ENCODE assay signal across 20 cellular contexts in the genomic region with DNA sequence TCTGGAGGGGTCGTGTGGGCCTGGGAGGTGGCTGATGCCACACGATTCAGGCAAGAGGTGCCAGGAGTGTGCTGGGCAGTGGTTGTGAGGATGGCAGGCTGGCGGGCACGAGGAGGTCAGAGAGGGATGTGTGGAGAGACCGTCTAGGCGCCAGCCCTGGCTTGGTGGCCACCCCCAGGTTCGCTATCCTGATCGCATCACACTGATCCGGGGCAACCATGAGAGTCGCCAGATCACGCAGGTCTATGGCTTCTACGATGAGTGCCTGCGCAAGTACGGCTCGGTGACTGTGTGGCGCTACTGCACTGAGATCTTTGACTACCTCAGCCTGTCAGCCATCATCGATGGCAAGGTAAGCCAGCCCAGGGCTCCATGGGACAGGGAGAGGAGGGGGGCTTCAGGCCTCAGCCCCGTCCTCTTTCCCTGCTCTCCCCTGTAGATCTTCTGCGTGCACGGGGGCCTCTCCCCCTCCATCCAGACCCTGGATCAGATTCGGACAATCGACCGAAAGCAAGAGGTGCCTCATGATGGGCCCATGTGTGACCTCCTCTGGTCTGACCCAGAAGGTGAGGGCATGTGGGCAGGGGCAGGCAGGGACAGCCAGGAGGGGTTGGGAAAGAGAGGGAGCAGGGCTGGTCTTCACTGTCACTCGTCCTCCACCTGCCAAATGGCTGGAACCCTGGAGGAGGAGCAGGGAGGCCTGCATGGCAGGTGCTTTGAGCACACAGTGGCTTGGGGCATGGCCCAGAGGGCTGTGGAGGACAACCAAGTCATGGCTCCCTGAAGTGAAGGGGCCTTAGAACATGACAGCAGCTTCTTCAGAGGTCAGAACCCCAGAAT. TPM values are rescaled to one million over a fixed set of nuclear protein-coding genes. Genes with fewer than 3 reads are reported as not detected.
DNase-seq lines count a peak whose midpoint lies in the region; ATAC-seq and TF ChIP-seq lines count a peak whose summit lies in the region.
"Had no signal": no experiment of that assay in that cellular context is flagged by ENCODE, and none has a peak within 500 bp of the region (broad histone marks: within the 10 kb centered on the region; RNA-seq: fewer than 3 reads in every experiment).

No MANE protein-coding gene starts in this region.

- H3K27me3 Mint-ChIP-seq in activated T-helper 17 cell treated with anti-CD3 and anti-CD28 coated beads, Interleukin-2, amount 50 U/mL, for 72 hours: no peaks in the 10 kb centered on the region
- no peaks in the 10 kb centered on the region for H3K27me3 Mint-ChIP-seq in naive thymus-derived CD4-positive, alpha-beta T cell

- H3K36me3 Mint-ChIP-seq in activated T-helper 17 cell treated with anti-CD3 and anti-CD28 coated beads, Interleukin-2, amount 50 U/mL, for 72 hours (ENCODE audit: low read depth): peaks cover 61% of the 10 kb centered on the region
- H3K36me3 Mint-ChIP-seq in naive thymus-derived CD4-positive, alpha-beta T cell: peaks cover 0 to 33% (median 18%) of the 10 kb centered on the region in 5 donors

- no peaks in the 10 kb centered on the region for H3K9me3 ChIP-seq in RWPE2 (ENCODE audit: severe bottlenecking)
- no peaks in the 10 kb centered on the region for H3K9me3 ChIP-seq in naive thymus-derived CD4-positive, alpha-beta T cell (ENCODE audit: control insufficient read depth in 2 of 3, low read length in 3 of 3)
- H3K9me3 ChIP-seq: breast epithelium, heart right ventricle, upper lobe of left lung had no signal

- no peaks in the 10 kb centered on the region for H3K4me1 ChIP-seq in RWPE2 (ENCODE audit: insufficient read depth, poor library complexity, severe bottlenecking)
- peaks cover 0 to under 1% of the 10 kb centered on the region in 2 donors for H3K4me1 ChIP-seq in naive thymus-derived CD4-positive, alpha-beta T cell (ENCODE audit: control insufficient read depth in 2 of 2, insufficient read depth in 2 of 2, low read length in 2 of 2)
- H3K4me1 ChIP-seq: breast epithelium, foreskin keratinocyte had no signal

- H3K4me3 Mint-ChIP-seq in activated T-helper 17 cell treated with anti-CD3 and anti-CD28 coated beads, Interleukin-2, amount 50 U/mL, for 72 hours: no peak overlapping the region
- H3K4me3 Mint-ChIP-seq in naive thymus-derived CD4-positive, alpha-beta T cell: no peak overlapping the region
- H3K4me3 Mint-ChIP-seq: T-helper 1 cell treated with Interleukin-12 subunit alpha and Interleukin-12 subunit beta and Interleukin-4 antibody, amounts not matched to agents 30 μg/mL and 1 μg/mL, for 36 hours had no signal

- in situ Hi-C loops in brain microvascular endothelial cell (cut with HindIII; ENCODE audit: low pct_ligation_motif_present, low sequenced_read_pairs): no loop called here

- ATAC-seq in RWPE2 (ENCODE audit: low read depth) (no peak), GM19452 (IDR thresholded peaks at IDR 0.05; ENCODE audit: unreplicated experiment) (no peak)
- ATAC-seq in activated T-helper 17 cell treated with anti-CD3 and anti-CD28 coated beads, Interleukin-2, amount 50 U/mL, for 72 hours (replicated peaks): no peak
- ATAC-seq in naive thymus-derived CD4-positive, alpha-beta T cell: no peak
- ATAC-seq: esophagus mucosa, foreskin keratinocyte had no signal

- DNase-seq in RWPE2 (ENCODE audit: low spot score): peak; percentile 55
- DNase-seq in naive thymus-derived CD4-positive, alpha-beta T cell: no peak
- DNase-seq in brain microvascular endothelial cell: no peak
- DNase-seq in NCI-H2107 (lab: John Stamatoyannopoulos, UW): no peak
- DNase-seq: effector CD8-positive, alpha-beta T cell; foreskin keratinocyte; heart right ventricle; mesendoderm; NCI-H1048; NCI-H187; NCI-H526 treated with DMSO at 0.1 percent for 48 hours; nucleus accumbens had no signal

- H3K4me3 ChIP-seq in RWPE2 (ENCODE audit: severe bottlenecking) (no peak overlapping the region), brain microvascular endothelial cell (ENCODE audit: low read depth, low read length) (no peak overlapping the region)
- H3K4me3 ChIP-seq in naive thymus-derived CD4-positive, alpha-beta T cell (ENCODE audit: low read length): no peak overlapping the region
- H3K4me3 ChIP-seq: breast epithelium, heart right ventricle, skin epidermis, upper lobe of left lung had no signal

- TF ChIP-seq CTCF in RWPE2 (IDR thresholded peaks at IDR 0.05; ENCODE audit: poor library complexity, severe bottlenecking) (no peak), brain microvascular endothelial cell (IDR thresholded peaks at IDR 0.05; ENCODE audit: low read depth, low read length, missing control alignments) (no peak)

- POLR2A ChIA-PET in naive thymus-derived CD4-positive, alpha-beta T cell (lab: Charles Lee): interaction anchor here (0.6 to 1.6 kb wide), 2 partner anchors 11 to 16 kb away, joined by 4 read pairs; no protein-coding TSS in a partner anchor

- peak overlapping the region; percentile 13 for H3K27ac Mint-ChIP-seq in activated T-helper 17 cell treated with anti-CD3 and anti-CD28 coated beads, Interleukin-2, amount 50 U/mL, for 72 hours
- peak overlapping the region in 5 of 9 donors; percentile 2 to 81 (median 65) for H3K27ac Mint-ChIP-seq in naive thymus-derived CD4-positive, alpha-beta T cell
- H3K27ac Mint-ChIP-seq: T-helper 1 cell treated with Interleukin-12 subunit alpha and Interleukin-12 subunit beta and Interleukin-4 antibody, amounts not matched to agents 30 μg/mL and 1 μg/mL, for 36 hours had no signal

- intact Hi-C loops in naive thymus-derived CD4-positive, alpha-beta T cell (cut with micrococcal nuclease): no loop called here

- H3K4me1 Mint-ChIP-seq in activated T-helper 17 cell treated with anti-CD3 and anti-CD28 coated beads, Interleukin-2, amount 50 U/mL, for 72 hours: no peaks in the 10 kb centered on the region
- H3K4me1 Mint-ChIP-seq in naive thymus-derived CD4-positive, alpha-beta T cell: peaks cover 12 to 27% (median 15%) of the 10 kb centered on the region in 7 donors

- no peaks in the 10 kb centered on the region for H3K9me3 Mint-ChIP-seq in activated T-helper 17 cell treated with anti-CD3 and anti-CD28 coated beads, Interleukin-2, amount 50 U/mL, for 72 hours
- no peaks in the 10 kb centered on the region for H3K9me3 Mint-ChIP-seq in naive thymus-derived CD4-positive, alpha-beta T cell
- H3K9me3 Mint-ChIP-seq: T-helper 1 cell treated with Interleukin-12 subunit alpha and Interleukin-12 subunit beta and Interleukin-4 antibody, amounts not matched to agents 30 μg/mL and 1 μg/mL, for 36 hours had no signal

- H3K27ac ChIP-seq in RWPE2 (ENCODE audit: poor library complexity, severe bottlenecking): no peak overlapping the region
- no peak overlapping the region for H3K27ac ChIP-seq in naive thymus-derived CD4-positive, alpha-beta T cell (ENCODE audit: low read depth, low read length)
- no peak overlapping the region for H3K27ac ChIP-seq in brain microvascular endothelial cell
- H3K27ac ChIP-seq: breast epithelium, foreskin keratinocyte, heart right ventricle, HL-60, skin epidermis, upper lobe of left lung had no signal

- CTCF ChIA-PET in naive thymus-derived CD4-positive, alpha-beta T cell (lab: Charles Lee): no interaction called here

- H3K27me3 ChIP-seq in RWPE2 (ENCODE audit: insufficient read depth, poor library complexity, severe bottlenecking) (no peaks in the 10 kb centered on the region), brain microvascular endothelial cell (replicated peaks) (no peaks in the 10 kb centered on the region)
- no peaks in the 10 kb centered on the region for H3K27me3 ChIP-seq in naive thymus-derived CD4-positive, alpha-beta T cell (ENCODE audit: control insufficient read depth in 2 of 2, insufficient read depth in 2 of 2, low read length in 2 of 2)
- H3K27me3 ChIP-seq: breast epithelium, foreskin keratinocyte, heart right ventricle, upper lobe of left lung had no signal

- H3K36me3 ChIP-seq in RWPE2 (ENCODE audit: low read depth) (peaks cover 74% of the 10 kb centered on the region), brain microvascular endothelial cell (replicated peaks) (peaks cover 58% of the 10 kb centered on the region)
- peaks cover 7 to 70% (median 27%) of the 10 kb centered on the region in 3 experiments for H3K36me3 ChIP-seq in naive thymus-derived CD4-positive, alpha-beta T cell (ENCODE audit: control insufficient read depth in 2 of 3, insufficient read depth in 3 of 3, low read length in 3 of 3)

RNA-seq across cellular contexts. Expression of gene PPP4C, which starts 7.6 kb away (rescaled TPM):
- total RNA-seq in activated T-helper 17 cell treated with anti-CD3 and anti-CD28 coated beads, Interleukin-2, amount 50 U/mL, for 72 hours: 100 to 1,000 TPM; 111 to 147 TPM
- total RNA-seq in naive thymus-derived CD4-positive, alpha-beta T cell: 100 to 1,000 TPM in 2 of 5 experiments, 10 to 100 TPM in 3; 68.4 to 143 (median 86.0) TPM
- 100 to 1,000 TPM; 176 TPM for polyA plus RNA-seq in naive thymus-derived CD4-positive, alpha-beta T cell

RNA-seq across cellular contexts. Expression of gene TBX6, which starts 8.3 kb away (rescaled TPM):
- total RNA-seq in activated T-helper 17 cell treated with anti-CD3 and anti-CD28 coated beads, Interleukin-2, amount 50 U/mL, for 72 hours: 1 to 10 TPM; 1.1 to 3.7 TPM
- total RNA-seq in naive thymus-derived CD4-positive, alpha-beta T cell: 1 to 10 TPM; 1.5 to 3.3 (median 1.6) TPM
- polyA plus RNA-seq in naive thymus-derived CD4-positive, alpha-beta T cell: under 1 TPM in 1 of 2 donors, not detected in 1; 0.38 TPM

RNA-seq across cellular contexts. Expression of gene YPEL3, which starts 12.6 kb away (rescaled TPM):
- 100 to 1,000 TPM in 1 of 2 donors, 10 to 100 TPM in 1; 34.7 to 107 TPM for total RNA-seq in activated T-helper 17 cell treated with anti-CD3 and anti-CD28 coated beads, Interleukin-2, amount 50 U/mL, for 72 hours
- 100 to 1,000 TPM in 3 of 5 experiments, 10 to 100 TPM in 2; 50.5 to 260 (median 130) TPM for total RNA-seq in naive thymus-derived CD4-positive, alpha-beta T cell
- polyA plus RNA-seq in naive thymus-derived CD4-positive, alpha-beta T cell: 100 to 1,000 TPM; 242 to 308 TPM

RNA-seq across cellular contexts. Expression of gene ALDOA, which starts 17.9 kb away (rescaled TPM):
- total RNA-seq in activated T-helper 17 cell treated with anti-CD3 and anti-CD28 coated beads, Interleukin-2, amount 50 U/mL, for 72 hours: 1,000 to 10,000 TPM; 2,200 to 3,862 TPM
- 1,000 to 10,000 TPM in 1 of 5 experiments, 100 to 1,000 TPM in 4; 356 to 1,619 (median 584) TPM for total RNA-seq in naive thymus-derived CD4-positive, alpha-beta T cell
- 1,000 to 10,000 TPM in 1 of 2 donors, 100 to 1,000 TPM in 1; 955 to 1,316 TPM for polyA plus RNA-seq in naive thymus-derived CD4-positive, alpha-beta T cell

RNA-seq across cellular contexts. Expression of gene GDPD3, which starts 29.9 kb away (rescaled TPM):
- total RNA-seq in activated T-helper 17 cell treated with anti-CD3 and anti-CD28 coated beads, Interleukin-2, amount 50 U/mL, for 72 hours: 10 to 100 TPM; 13.4 to 37.8 TPM
- 10 to 100 TPM in 4 of 5 experiments, 1 to 10 TPM in 1; 7.9 to 39.3 (median 12.3) TPM for total RNA-seq in naive thymus-derived CD4-positive, alpha-beta T cell
- not detected for polyA plus RNA-seq in naive thymus-derived CD4-positive, alpha-beta T cell
